In the genomic region with DNA sequence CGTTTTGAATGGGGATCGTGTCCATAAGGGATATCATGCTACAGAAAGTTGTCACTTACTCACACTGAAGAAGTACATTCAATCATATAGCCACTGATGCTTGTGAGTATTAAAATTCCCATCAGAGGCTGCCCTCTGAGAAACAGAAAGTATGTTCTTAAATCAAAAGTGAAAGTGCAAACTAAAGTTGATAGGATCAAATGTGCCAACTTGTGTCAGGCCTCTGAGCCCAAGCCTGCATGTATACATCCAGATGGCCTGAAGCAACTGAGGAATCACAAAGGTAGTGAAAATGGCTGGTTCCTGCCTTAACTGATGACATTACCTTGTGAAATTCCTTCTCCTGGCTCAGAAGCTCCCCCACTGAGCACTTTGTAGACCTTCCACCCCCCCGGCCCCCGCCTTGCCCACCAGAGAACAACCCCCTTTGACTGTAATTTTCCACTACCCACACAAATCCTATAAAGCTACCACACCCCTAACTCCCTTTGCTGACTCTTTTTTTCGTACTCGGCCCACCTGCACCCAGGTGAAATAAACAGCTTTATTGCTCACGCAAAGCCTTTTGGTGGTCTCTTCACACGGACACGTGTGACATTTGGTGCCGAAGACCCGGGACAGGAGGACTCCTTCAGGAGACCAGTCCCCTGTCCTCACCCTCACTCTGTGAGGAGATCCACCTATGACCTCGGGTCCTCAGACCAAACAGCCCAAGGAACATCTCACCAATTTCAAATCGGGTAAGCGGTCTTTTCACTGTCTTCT, we compare ENCODE assay signal across 8 cellular contexts. TPM values are rescaled to one million over a fixed set of nuclear protein-coding genes. Genes with fewer than 3 reads are reported as not detected.
DNase-seq lines count a peak whose midpoint lies in the region; ATAC-seq and TF ChIP-seq lines count a peak whose summit lies in the region.
"Not testable (repeated sequence)": the region's sequence is repeated elsewhere in the genome, so short reads cannot be mapped to it uniquely, and the experiment has no call there.

No MANE protein-coding gene starts in this region.

- H2AFZ ChIP-seq in Karpas-422 (ENCODE audit: low read length): 0 out of 2 replicates have a peak overlapping the region, but pooled peaks have one; percentile 95

- H3K27me3 ChIP-seq in Karpas-422 (ENCODE audit: low read length); RWPE2 (ENCODE audit: insufficient read depth, poor library complexity, severe bottlenecking): not testable (repeated sequence)

- DNase-seq in DMS53 treated with DMSO at 0.1 percent for 48 hours (lab: John Stamatoyannopoulos, UW; ENCODE audit: unreplicated experiment) (peak; percentile 57), Karpas-422 (peak; percentile 46), dermis blood vessel endothelial cell (peak; percentile 59), iris pigment epithelial cell (ENCODE audit: low read depth) (peak; percentile 73), osteocyte (ENCODE audit: extremely low spot score, unreplicated experiment) (peak; percentile 67)
- not testable (repeated sequence) for DNase-seq in RWPE2 (ENCODE audit: low spot score); substantia nigra (lab: John Stamatoyannopoulos, UW)
- DNase-seq in activated T-helper 1 cell treated with anti-CD3 and anti-CD28 coated beads, Interleukin-12 subunit alpha, Interleukin-12 subunit beta, Interleukin-2, Interleukin-4 antibody, amounts not matched to agents 30 ng/mL and 10 ng/mL and 1 ng/mL, durations not matched to agents 14 hours and 24 hours and 36 hours (ENCODE audit: low spot score): peak; percentile 25

- H3K4me1 ChIP-seq in Karpas-422 (ENCODE audit: low read length): peaks cover 17% of the 10 kb centered on the region
- not testable (repeated sequence) for H3K4me1 ChIP-seq in RWPE2 (ENCODE audit: insufficient read depth, poor library complexity, severe bottlenecking)

- H3K36me3 Mint-ChIP-seq in activated T-helper 1 cell treated with anti-CD3 and anti-CD28 coated beads, Interleukin-12 subunit alpha, Interleukin-12 subunit beta, Interleukin-2, Interleukin-4 antibody, amounts not matched to agents 30 ng/mL and 10 ng/mL and 1 ng/mL, durations not matched to agents 14 hours and 24 hours and 36 hours (ENCODE audit: low read depth); osteocyte (ENCODE audit: unreplicated experiment): not testable (repeated sequence)

- not testable (repeated sequence) for H3K9me2 ChIP-seq in Karpas-422 (replicated peaks; ENCODE audit: insufficient read depth, low read length)

- H3K79me2 ChIP-seq in Karpas-422 (ENCODE audit: low read length): not testable (repeated sequence)

- H3K9ac ChIP-seq in Karpas-422 (ENCODE audit: low read length): peak overlapping the region; percentile 81

- not testable (repeated sequence) for H4K20me1 ChIP-seq in Karpas-422 (ENCODE audit: insufficient read depth, low read depth, low read length)

- peak overlapping the region; percentile 90 for H3K4me3 Mint-ChIP-seq in activated T-helper 1 cell treated with anti-CD3 and anti-CD28 coated beads, Interleukin-12 subunit alpha, Interleukin-12 subunit beta, Interleukin-2, Interleukin-4 antibody, amounts not matched to agents 30 ng/mL and 10 ng/mL and 1 ng/mL, durations not matched to agents 14 hours and 24 hours and 36 hours
- peak overlapping the region; percentile 90 for H3K4me3 Mint-ChIP-seq in osteocyte (ENCODE audit: unreplicated experiment)

- ATAC-seq in RWPE2 (ENCODE audit: low read depth): not testable (repeated sequence)

- H3K4me3 ChIP-seq in Karpas-422 (ENCODE audit: low read length) (peak overlapping the region; percentile 80), RWPE2 (ENCODE audit: severe bottlenecking) (peak overlapping the region; percentile 63)

- not testable (repeated sequence) for H3K9me3 ChIP-seq in Karpas-422 (ENCODE audit: low read length); RWPE2 (ENCODE audit: severe bottlenecking)

- TF ChIP-seq CTCF in RWPE2 (IDR thresholded peaks at IDR 0.05; ENCODE audit: poor library complexity, severe bottlenecking); osteocyte (IDR thresholded peaks at IDR 0.05): not testable (repeated sequence)

- not testable (repeated sequence) for H3K27me3 Mint-ChIP-seq in activated T-helper 1 cell treated with anti-CD3 and anti-CD28 coated beads, Interleukin-12 subunit alpha, Interleukin-12 subunit beta, Interleukin-2, Interleukin-4 antibody, amounts not matched to agents 30 ng/mL and 10 ng/mL and 1 ng/mL, durations not matched to agents 14 hours and 24 hours and 36 hours (ENCODE audit: insufficient read depth); osteocyte (ENCODE audit: unreplicated experiment)

- peak overlapping the region; percentile 86 for H3K27ac Mint-ChIP-seq in activated T-helper 1 cell treated with anti-CD3 and anti-CD28 coated beads, Interleukin-12 subunit alpha, Interleukin-12 subunit beta, Interleukin-2, Interleukin-4 antibody, amounts not matched to agents 30 ng/mL and 10 ng/mL and 1 ng/mL, durations not matched to agents 14 hours and 24 hours and 36 hours
- H3K27ac Mint-ChIP-seq in osteocyte (ENCODE audit: unreplicated experiment): peak overlapping the region; percentile 86

- H3K27ac ChIP-seq in Karpas-422 (ENCODE audit: low read length): not testable (repeated sequence)
- H3K27ac ChIP-seq in RWPE2 (ENCODE audit: poor library complexity, severe bottlenecking): peak overlapping the region; percentile 61
- H3K27ac ChIP-seq in substantia nigra (ENCODE audit: low read depth, low read length, poor library complexity, severe bottlenecking): peak overlapping the region; percentile 72

- H3K4me1 Mint-ChIP-seq in activated T-helper 1 cell treated with anti-CD3 and anti-CD28 coated beads, Interleukin-12 subunit alpha, Interleukin-12 subunit beta, Interleukin-2, Interleukin-4 antibody, amounts not matched to agents 30 ng/mL and 10 ng/mL and 1 ng/mL, durations not matched to agents 14 hours and 24 hours and 36 hours (ENCODE audit: low read depth): peaks cover 51% of the 10 kb centered on the region
- peaks cover 25% of the 10 kb centered on the region for H3K4me1 Mint-ChIP-seq in osteocyte (ENCODE audit: unreplicated experiment)

- not testable (repeated sequence) for H3K36me3 ChIP-seq in Karpas-422 (ENCODE audit: insufficient read depth, low read length); RWPE2 (ENCODE audit: low read depth)

- not testable (repeated sequence) for H3K9me3 Mint-ChIP-seq in activated T-helper 1 cell treated with anti-CD3 and anti-CD28 coated beads, Interleukin-12 subunit alpha, Interleukin-12 subunit beta, Interleukin-2, Interleukin-4 antibody, amounts not matched to agents 30 ng/mL and 10 ng/mL and 1 ng/mL, durations not matched to agents 14 hours and 24 hours and 36 hours; osteocyte (ENCODE audit: unreplicated experiment)

- peak overlapping the region; percentile 92 for H3K4me2 ChIP-seq in Karpas-422 (ENCODE audit: low read depth, low read length, poor library complexity, severe bottlenecking)

- intact Hi-C loops in activated T-helper 1 cell treated with anti-CD3 and anti-CD28 coated beads, Interleukin-12 subunit alpha, Interleukin-12 subunit beta, Interleukin-2, Interleukin-4 antibody, amounts not matched to agents 30 ng/mL and 10 ng/mL and 1 ng/mL, durations not matched to agents 14 hours and 24 hours and 36 hours (cut with micrococcal nuclease): loop anchor here (2.0 kb wide), 6 partner anchors 115 to 453 kb away; partner anchors contain the start of genes FKBP14, GARS1 and MTURN

RNA-seq across cellular contexts. Expression of gene NOD1, which starts 1.0 kb away (rescaled TPM):
- total RNA-seq in Karpas-422 (2014; rRNA removed; shearing (Covaris generic); ENCODE audit: low replicate concordance): 4.5 and 6.7 TPM in 2 replicates
- total RNA-seq in activated T-helper 1 cell treated with anti-CD3 and anti-CD28 coated beads, Interleukin-12 subunit alpha, Interleukin-12 subunit beta, Interleukin-2, Interleukin-4 antibody, amounts not matched to agents 30 ng/mL and 10 ng/mL and 1 ng/mL, durations not matched to agents 14 hours and 24 hours and 36 hours: 9.1 and 13.1 TPM in 2 replicates
- total RNA-seq in dermis blood vessel endothelial cell: 34.1 and 37.6 TPM in 2 replicates
- total RNA-seq in osteocyte: 7.2 and 8.9 TPM in 2 replicates

RNA-seq across cellular contexts. Expression of gene GGCT, which starts 25.1 kb away (rescaled TPM):
- 73.5 and 78.1 TPM in 2 replicates for total RNA-seq in Karpas-422 (2014; rRNA removed; shearing (Covaris generic); ENCODE audit: low replicate concordance)
- 75.4 and 79.0 TPM in 2 replicates for total RNA-seq in activated T-helper 1 cell treated with anti-CD3 and anti-CD28 coated beads, Interleukin-12 subunit alpha, Interleukin-12 subunit beta, Interleukin-2, Interleukin-4 antibody, amounts not matched to agents 30 ng/mL and 10 ng/mL and 1 ng/mL, durations not matched to agents 14 hours and 24 hours and 36 hours
- total RNA-seq in dermis blood vessel endothelial cell: 28.6 and 35.6 TPM in 2 replicates
- 24.2 and 26.7 TPM in 2 replicates for total RNA-seq in osteocyte
